In genomic region chrX:41596586-41596985, GRCh38 we compare ENCODE assay signal across 13 cellular contexts.
DNase-seq lines count a peak whose midpoint lies in the region; ATAC-seq and TF ChIP-seq lines count a peak whose summit lies in the region.
"Had no signal": no experiment of that assay in that cellular context is flagged by ENCODE, and none has a peak within 500 bp of the region (broad histone marks: within the 10 kb centered on the region; RNA-seq: fewer than 3 reads in every experiment).

No MANE protein-coding gene starts in this region.

- H3K36me3 ChIP-seq in gastroesophageal sphincter (no peaks in the 10 kb centered on the region), SK-N-SH (replicated peaks in 1 of 2; ENCODE audit: control insufficient read depth in 1 of 2, insufficient read depth in 2 of 2, low read length in 1 of 2) (no peaks in the 10 kb centered on the region)
- H3K36me3 ChIP-seq: adrenal gland had no signal

- H3K4me2 ChIP-seq in SK-N-SH = no peak overlapping the region
- H3K4me2 ChIP-seq: hepatocyte had no signal

- WGBS in gastroesophageal sphincter (ENCODE audit: low coverage in 1 of 2), 2 donors = 62 to 100% methylated on average over 2 of the region's 3 CpGs
- WGBS in SK-N-SH (ENCODE audit: low lambda C conversion rate) = 52% methylated on average over 3 of the region's 3 CpGs

- H3K9me3 ChIP-seq in gastroesophageal sphincter = no peaks in the 10 kb centered on the region
- no peaks in the 10 kb centered on the region for H3K9me3 ChIP-seq in SK-N-SH
- H3K9me3 ChIP-seq: adrenal gland had no signal

- no peak overlapping the region for H3K27ac ChIP-seq in gastroesophageal sphincter
- no peak overlapping the region for H3K27ac ChIP-seq in SK-N-SH (ENCODE audit: low read depth in 2 of 2, low read length in 1 of 2)
- H3K27ac ChIP-seq: adrenal gland, hepatocyte, parathyroid adenoma had no signal

- DNase-seq in memory B cell (ENCODE audit: low spot score in 2 of 2) (no peak), CD14-positive monocyte (ENCODE audit: low spot score) (no peak), D341Med (ENCODE audit: low spot score) (no peak), SK-N-SH (no peak)
- DNase-seq: adrenal gland, NCI-H1930, T-helper 9 cell had no signal

- intact Hi-C loops in CD14-positive monocyte (cut with micrococcal nuclease) = no loop called here

- H3K27me3 Mint-ChIP-seq in memory B cell (no peaks in the 10 kb centered on the region), CD14-positive monocyte (ENCODE audit: low read depth in 3 of 3) (peaks cover 0 to 8% (median 0%) of the 10 kb centered on the region in 3 donors)

- H3F3A ChIP-seq in SK-N-SH (replicated peaks; ENCODE audit: insufficient read depth) = peaks cover 9% of the 10 kb centered on the region

- peaks cover 5% of the 10 kb centered on the region for H3K36me3 Mint-ChIP-seq in memory B cell
- peaks cover 0 to 6% of the 10 kb centered on the region in 2 donors for H3K36me3 Mint-ChIP-seq in CD14-positive monocyte

- H3K9ac ChIP-seq in SK-N-SH = no peak overlapping the region
- H3K9ac ChIP-seq: parathyroid adenoma had no signal

- TF ChIP-seq EP300 in gastroesophageal sphincter (IDR thresholded peaks at IDR 0.05) = no peak
- no peak for TF ChIP-seq EP300 in SK-N-SH (IDR thresholded peaks at IDR 0.05; ENCODE audit: borderline replicate concordance in 1 of 2, low read depth in 1 of 2, low read length in 1 of 2)

- H4K20me1 ChIP-seq in SK-N-SH (ENCODE audit: insufficient read depth) = no peaks in the 10 kb centered on the region

- no peak for TF ChIP-seq POLR2A in gastroesophageal sphincter (IDR thresholded peaks at IDR 0.05)

- TF ChIP-seq CTCF in gastroesophageal sphincter (IDR thresholded peaks at IDR 0.05) (no peak), CD14-positive monocyte (IDR thresholded peaks at IDR 0.05) (no peak), SK-N-SH (IDR thresholded peaks at IDR 0.05) (no peak)

- H3K4me3 ChIP-seq in gastroesophageal sphincter (no peak overlapping the region), SK-N-SH (ENCODE audit: low read depth in 2 of 2, low read length in 1 of 2) (no peak overlapping the region)
- H3K4me3 ChIP-seq: adrenal gland, hepatocyte had no signal

- no peaks in the 10 kb centered on the region for H3K79me2 ChIP-seq in SK-N-SH (ENCODE audit: insufficient read depth)
- H3K79me2 ChIP-seq: hepatocyte, parathyroid adenoma had no signal

- no peaks in the 10 kb centered on the region for H3K9me2 ChIP-seq in SK-N-SH

- H3K4me3 Mint-ChIP-seq in memory B cell = no peak overlapping the region
- H3K4me3 Mint-ChIP-seq in CD14-positive monocyte = no peak overlapping the region

- POLR2A ChIA-PET in SK-N-SH (lab: Yijun Ruan, JAX) = no interaction called here

- H3K4me1 ChIP-seq in gastroesophageal sphincter = peaks cover 0 to 17% (median 0%) of the 10 kb centered on the region in 3 donors
- no peaks in the 10 kb centered on the region for H3K4me1 ChIP-seq in SK-N-SH (ENCODE audit: control insufficient read depth in 1 of 2, insufficient read depth in 2 of 2, low read depth in 1 of 2, low read length in 1 of 2)
- H3K4me1 ChIP-seq: parathyroid adenoma had no signal

- H3K4me1 Mint-ChIP-seq in memory B cell (peaks cover 10% of the 10 kb centered on the region), CD14-positive monocyte (no peaks in the 10 kb centered on the region)

- H3K9me3 Mint-ChIP-seq in memory B cell (peaks cover 2% of the 10 kb centered on the region), CD14-positive monocyte (peaks cover 0 to 3% (median 0%) of the 10 kb centered on the region in 7 donors)

- peak; percentile 89 for ATAC-seq in GM18909 (IDR thresholded peaks at IDR 0.05; ENCODE audit: poor library complexity, unreplicated experiment)
- peak; percentile 77 for ATAC-seq in HG02571 (IDR thresholded peaks at IDR 0.05; ENCODE audit: unreplicated experiment)
- ATAC-seq in HG03565 (IDR thresholded peaks at IDR 0.05; ENCODE audit: unreplicated experiment) = peak; percentile 99
- peak; percentile 92 for ATAC-seq in memory B cell (ENCODE audit: low read depth)
- ATAC-seq in gastroesophageal sphincter = no peak

- no peak for TF ChIP-seq RAD21 in SK-N-SH (IDR thresholded peaks at IDR 0.05; ENCODE audit: low read length)

- CTCF ChIA-PET in SK-N-SH (lab: Yijun Ruan, JAX) = interaction anchor here (1.2 kb wide), 1 partner anchor 10 kb away, joined by 3 read pairs; no protein-coding TSS in a partner anchor

- no peak overlapping the region for H2AFZ ChIP-seq in SK-N-SH (ENCODE audit: low read depth)
- H2AFZ ChIP-seq: hepatocyte, parathyroid adenoma had no signal

- H3K27me3 ChIP-seq in gastroesophageal sphincter (no peaks in the 10 kb centered on the region), SK-N-SH (ENCODE audit: insufficient read depth) (no peaks in the 10 kb centered on the region; the same call in 1 of the 2 replicates)
- H3K27me3 ChIP-seq: adrenal gland, hepatocyte had no signal

- H3K27ac Mint-ChIP-seq in memory B cell (peak overlapping the region; percentile 20), CD14-positive monocyte (no peak overlapping the region)

TF ChIP-seq in SK-N-SH, 30 proteins besides CTCF, POLR2A, EP300 and RAD21 (continues in another document):
- no peak for TF ChIP-seq FOXJ3 (CRISPR knock-in tag; IDR thresholded peaks at IDR 0.05)
- TF ChIP-seq SMC3 (IDR thresholded peaks at IDR 0.05; ENCODE audit: low read depth, low read length) = no peak
- no peak for TF ChIP-seq FOSL2 (IDR thresholded peaks at IDR 0.05; ENCODE audit: borderline replicate concordance, low read depth)
- TF ChIP-seq IRF3 (IDR thresholded peaks at IDR 0.05; ENCODE audit: low read depth, low read length) = no peak
- no peak for TF ChIP-seq PBX3 (IDR thresholded peaks at IDR 0.05)
- TF ChIP-seq CHD2 (IDR thresholded peaks at IDR 0.05; ENCODE audit: low read length, partially characterized antibody) = no peak
- no peak for TF ChIP-seq MAX (IDR thresholded peaks at IDR 0.05; ENCODE audit: low read depth)
- no peak for TF ChIP-seq JUND (IDR thresholded peaks at IDR 0.05)
- TF ChIP-seq ZBTB33 (IDR thresholded peaks at IDR 0.05; ENCODE audit: borderline replicate concordance, low read depth) = no peak
- TF ChIP-seq MXI1 (IDR thresholded peaks at IDR 0.05; ENCODE audit: low read depth, low read length) = no peak
- no peak for TF ChIP-seq ELF1 (IDR thresholded peaks at IDR 0.05)
- no peak for TF ChIP-seq USF2 (IDR thresholded peaks at IDR 0.05; ENCODE audit: borderline replicate concordance, low read depth, low read length)
- TF ChIP-seq RCOR1 (IDR thresholded peaks at IDR 0.05; ENCODE audit: low read length) = no peak
- no peak for TF ChIP-seq POLR2AphosphoS5 (IDR thresholded peaks at IDR 0.05; ENCODE audit: low read depth, low read length)
- TF ChIP-seq TEAD4 (IDR thresholded peaks at IDR 0.05; ENCODE audit: borderline replicate concordance, insufficient read depth) = no peak
- no peak for TF ChIP-seq EZH2phosphoT487 (IDR thresholded peaks at IDR 0.05; ENCODE audit: borderline replicate concordance, low read depth)
